Comparison of ENCODE assay signal across 23 cellular contexts in the genomic region with DNA sequence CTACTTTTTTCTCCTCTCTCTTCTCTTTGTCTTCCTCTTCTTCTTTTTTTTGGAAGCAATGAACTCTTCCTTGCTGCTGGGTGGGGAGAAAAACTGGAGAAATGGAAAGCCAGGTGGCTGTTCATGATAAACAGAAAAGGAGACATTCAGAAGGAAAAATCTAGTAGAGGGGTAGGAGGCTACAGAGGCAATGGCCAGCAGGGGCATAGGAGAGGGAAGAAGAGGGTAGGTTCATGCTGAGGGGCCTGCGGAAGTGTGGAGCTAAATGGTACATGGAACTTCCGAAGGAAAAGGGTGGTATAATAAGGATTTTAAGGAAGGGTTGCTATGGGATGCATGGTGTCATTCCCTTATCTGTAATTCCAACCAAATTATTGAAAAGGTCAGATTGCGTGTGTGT. TPM values are rescaled to one million over a fixed set of nuclear protein-coding genes. Genes with fewer than 3 reads are reported as not detected.
A peak's percentile ranks its signal among the peaks of the same experiment; 100 is the strongest.
DNase-seq lines count a peak whose midpoint lies in the region; FAIRE-seq and TF ChIP-seq lines count a peak whose summit lies in the region.
"Had no signal": no experiment of that assay in that cellular context is flagged by ENCODE, and none has a peak within 500 bp of the region (broad histone marks: within the 10 kb centered on the region; RNA-seq: fewer than 3 reads in every experiment).

No MANE protein-coding gene starts in this region.

- no peaks in the 10 kb centered on the region for H3K4me1 ChIP-seq in astrocyte (ENCODE audit: insufficient read depth, low read length)
- no peaks in the 10 kb centered on the region for H3K4me1 ChIP-seq in GM23248 (ENCODE audit: insufficient read depth)
- no peaks in the 10 kb centered on the region for H3K4me1 ChIP-seq in CD4-positive, alpha-beta memory T cell (ENCODE audit: insufficient read depth, low read length)

- H3K27ac Mint-ChIP-seq in astrocyte (ENCODE audit: unreplicated experiment): peak overlapping the region; percentile 38
- H3K27ac Mint-ChIP-seq in CD4-positive, alpha-beta memory T cell: no peak overlapping the region

- no peaks in the 10 kb centered on the region for H3K79me2 ChIP-seq in astrocyte (ENCODE audit: insufficient read depth, low read length)
- no peaks in the 10 kb centered on the region for H3K79me2 ChIP-seq in GM23248 (ENCODE audit: insufficient read depth)

- FAIRE-seq in astrocyte (lab: Jason Lieb, UNC): no peak
- FAIRE-seq: D721Med, G401.6 had no signal

- H3K36me3 ChIP-seq in astrocyte (ENCODE audit: insufficient read depth, low read length) (no peaks in the 10 kb centered on the region), GM23248 (ENCODE audit: low read depth) (no peaks in the 10 kb centered on the region)
- H3K36me3 ChIP-seq in CD4-positive, alpha-beta memory T cell (ENCODE audit: insufficient read depth, low read length): no peaks in the 10 kb centered on the region

- H3K9ac ChIP-seq in astrocyte (ENCODE audit: low read length): no peak overlapping the region
- H3K9ac ChIP-seq in GM23248: no peak overlapping the region
- H3K9ac ChIP-seq: KMS-11, SK-N-SH had no signal

- no peak overlapping the region for H2AFZ ChIP-seq in astrocyte (ENCODE audit: low read depth, low read length)
- H2AFZ ChIP-seq in GM23248: no peak overlapping the region

- DNase-seq in DMS 273 (lab: John Stamatoyannopoulos, UW; ENCODE audit: unreplicated experiment) (peak; percentile 9), DMS 273 treated with DMSO at 0.1 percent for 48 hours (lab: John Stamatoyannopoulos, UW) (no peak), astrocyte (ENCODE audit: low read depth) (no peak), iPS-NIHi7 (ENCODE audit: extremely low spot score) (peak; percentile 37), GM23248 (no peak)
- DNase-seq in activated CD8-positive, alpha-beta memory T cell treated with anti-CD3 and anti-CD28 coated beads for 24 hours: no peak
- no peak for DNase-seq in CD4-positive, alpha-beta memory T cell
- DNase-seq: GOT3, NCI-H1092, NCI-H1417 treated with DMSO at 0.1 percent for 48 hours, NCI-H1694 treated with DMSO at 0.1 percent for 48 hours, NCI-H2081, NCI-H345, NCI-H510A treated with DMSO at 0.1 percent for 48 hours, NCI-H748 treated with DMSO at 0.1 percent for 48 hours, PC-3, SK-N-SH had no signal

- in situ Hi-C loops in GM23248 (cut with MboI): no loop called here

- CTCF ChIA-PET in CD4-positive, alpha-beta memory T cell (lab: Charles Lee; ENCODE audit: partially characterized antibody): no interaction called here

- H3K27me3 Mint-ChIP-seq in astrocyte (ENCODE audit: low read depth, unreplicated experiment): peaks cover 5% of the 10 kb centered on the region
- H3K27me3 Mint-ChIP-seq in CD4-positive, alpha-beta memory T cell: peaks cover 0 to 1% of the 10 kb centered on the region in 2 donors

- no peaks in the 10 kb centered on the region for H3K9me2 ChIP-seq in GM23248 (ENCODE audit: insufficient read depth)
- H3K9me2 ChIP-seq: SK-N-SH had no signal

- H3K27me3 ChIP-seq in astrocyte (ENCODE audit: insufficient read depth, low read length): no peaks in the 10 kb centered on the region
- no peaks in the 10 kb centered on the region for H3K27me3 ChIP-seq in GM23248 (replicated peaks; ENCODE audit: insufficient read depth)
- no peaks in the 10 kb centered on the region for H3K27me3 ChIP-seq in CD4-positive, alpha-beta memory T cell (ENCODE audit: insufficient read depth, low read length)

- POLR2A ChIA-PET in CD4-positive, alpha-beta memory T cell (lab: Charles Lee; ENCODE audit: partially characterized antibody): no interaction called here

- H3K9me3 ChIP-seq in astrocyte (ENCODE audit: insufficient read depth, low read depth, low read length) (no peaks in the 10 kb centered on the region), GM23248 (ENCODE audit: low read depth) (no peaks in the 10 kb centered on the region)
- H3K9me3 ChIP-seq in CD4-positive, alpha-beta memory T cell (ENCODE audit: control insufficient read depth in 1 of 2, low read length in 2 of 2): no peaks in the 10 kb centered on the region
- H3K9me3 ChIP-seq: SK-N-SH had no signal

- no peak overlapping the region for H3K4me3 Mint-ChIP-seq in astrocyte (ENCODE audit: unreplicated experiment)
- H3K4me3 Mint-ChIP-seq in CD4-positive, alpha-beta memory T cell: no peak overlapping the region
- H3K4me3 Mint-ChIP-seq: IgD-negative memory B cell had no signal

- H3K4me2 ChIP-seq in astrocyte (ENCODE audit: low read length): no peak overlapping the region
- H3K4me2 ChIP-seq in GM23248 (ENCODE audit: unreplicated experiment): no peak overlapping the region
- H3K4me2 ChIP-seq: KMS-11, SK-N-SH had no signal

- no peaks in the 10 kb centered on the region for H4K20me1 ChIP-seq in astrocyte (ENCODE audit: insufficient read depth, low read length)
- H4K20me1 ChIP-seq in GM23248 (ENCODE audit: insufficient read depth): no peaks in the 10 kb centered on the region

- H3K4me1 Mint-ChIP-seq in astrocyte (ENCODE audit: low read depth, unreplicated experiment): no peaks in the 10 kb centered on the region
- H3K4me1 Mint-ChIP-seq in CD4-positive, alpha-beta memory T cell: no peaks in the 10 kb centered on the region
- H3K4me1 Mint-ChIP-seq: IgD-negative memory B cell had no signal

- intact Hi-C loops in CD4-positive, alpha-beta memory T cell (cut with micrococcal nuclease): no loop called here

- TF ChIP-seq CTCF in astrocyte (IDR thresholded peaks at IDR 0.05; ENCODE audit: insufficient read depth, low read depth, low read length): no peak

- no peak overlapping the region for H3K27ac ChIP-seq in astrocyte (ENCODE audit: low read depth, low read length)
- H3K27ac ChIP-seq in GM23248: no peak overlapping the region
- no peak overlapping the region for H3K27ac ChIP-seq in CD4-positive, alpha-beta memory T cell (ENCODE audit: low read depth, low read length)
- H3K27ac ChIP-seq: 22Rv1, KMS-11 had no signal

- no peaks in the 10 kb centered on the region for H3K36me3 Mint-ChIP-seq in astrocyte (ENCODE audit: low read depth, unreplicated experiment)
- no peaks in the 10 kb centered on the region for H3K36me3 Mint-ChIP-seq in CD4-positive, alpha-beta memory T cell
- H3K36me3 Mint-ChIP-seq: IgD-negative memory B cell had no signal

- no peaks in the 10 kb centered on the region for H3F3A ChIP-seq in GM23248 (ENCODE audit: insufficient read depth)

- no peaks in the 10 kb centered on the region for H3K9me3 Mint-ChIP-seq in astrocyte (ENCODE audit: unreplicated experiment)
- peaks cover 0 to 8% (median 4%) of the 10 kb centered on the region in 8 donors for H3K9me3 Mint-ChIP-seq in CD4-positive, alpha-beta memory T cell

- 73 to 75% methylated on average over 3 of the region's 3 CpGs for WGBS in GM23248 (ENCODE audit: low coverage in 1 of 2, low lambda C conversion rate in 2 of 2, missing lambda C conversion rate in 2 of 2), 2 experiments

- H3K4me3 ChIP-seq in astrocyte (ENCODE audit: insufficient read depth, low read depth, low read length): no peak overlapping the region
- H3K4me3 ChIP-seq in GM23248: no peak overlapping the region
- H3K4me3 ChIP-seq in CD4-positive, alpha-beta memory T cell (ENCODE audit: low read length in 2 of 2): no peak overlapping the region

RNA-seq across cellular contexts. Expression of a gene that starts 17.5 kb away (rescaled TPM):
- total RNA-seq in astrocyte: 0.07 TPM in 1 of 2 replicates, not detected in the other
- total RNA-seq in GM23248 (2014; rRNA removed; shearing (Covaris generic)): 0.11 TPM in 1 of 2 replicates, not detected in the other
- polyA plus RNA-seq in GM23248 (2016; fragmentation: Nextera tagmentation; extraction: Ambion mirVana): not detected in 2 replicates
- not detected for total RNA-seq in CD4-positive, alpha-beta memory T cell
- not detected for polyA plus RNA-seq in CD4-positive, alpha-beta memory T cell
- polyA plus RNA-seq: BJ, IgD-negative memory B cell had no signal

RNA-seq across cellular contexts. Expression of a gene that starts 19.2 kb away (rescaled TPM):
- 36.1 and 36.2 TPM in 2 replicates for total RNA-seq in astrocyte
- total RNA-seq in GM23248 (2014; rRNA removed; shearing (Covaris generic)): 46.5 and 54.8 TPM in 2 replicates
- 38.9 and 46.1 TPM in 2 replicates for polyA plus RNA-seq in GM23248 (2016; fragmentation: Nextera tagmentation; extraction: Ambion mirVana)
- total RNA-seq in CD4-positive, alpha-beta memory T cell: not detected
- not detected for polyA plus RNA-seq in CD4-positive, alpha-beta memory T cell

Comparison
In these comparisons a context has a peak if more than half of its experiments do, and no peak if none do; other contexts are left out.
1. DNase-seq: peak in DMS 273 (single experiment) and iPS-NIHi7 (single experiment); none in DMS 273 treated with DMSO at 0.1 percent for 48 hours (single experiment), astrocyte (single experiment), GM23248 (single experiment), activated CD8-positive, alpha-beta memory T cell treated with anti-CD3 and anti-CD28 coated beads for 24 hours (single experiment) and CD4-positive, alpha-beta memory T cell (0 of 5).
2. RNA of a gene that starts 19.2 kb away (total RNA-seq): 46.5 to 54.8 TPM in GM23248 and 36.1 to 36.2 TPM in astrocyte; not detected in CD4-positive, alpha-beta memory T cell; every median in the first group is over 10 times any median in the second.